In genomic region chr16:66872524-66872923, GRCh38 we compare ENCODE assay signal across 9 cellular contexts. TPM values are rescaled to one million over a fixed set of nuclear protein-coding genes. Genes with fewer than 3 reads are reported as not detected.
DNase-seq lines count a peak whose midpoint lies in the region; ATAC-seq, FAIRE-seq and TF ChIP-seq lines count a peak whose summit lies in the region.
"Had no signal": no experiment of that assay in that cellular context is flagged by ENCODE, and none has a peak within 500 bp of the region (broad histone marks: within the 10 kb centered on the region; RNA-seq: fewer than 3 reads in every experiment).

No MANE protein-coding gene starts in this region.

- intact Hi-C loops in K562 (cut with micrococcal nuclease), result loop anchor here (2.0 kb wide), 1 partner anchor 212 kb away; no protein-coding TSS in a partner anchor
- intact Hi-C loops in sciatic nerve (cut with DNase I), result no loop called here

- no peaks in the 10 kb centered on the region for H4K20me1 ChIP-seq in K562 (replicated peaks; ENCODE audit: control insufficient read depth, insufficient read depth, low read length)

- no peaks in the 10 kb centered on the region for H3K79me2 ChIP-seq in K562 (ENCODE audit: control insufficient read depth, insufficient read depth, low read length)

- H3K4me3 ChIP-seq in AG09309 (ENCODE audit: control insufficient read depth, low read depth, low read length) (peak overlapping the region; percentile 36), K562 (peak overlapping the region; percentile 20), muscle layer of colon (ENCODE audit: low read depth in 1 of 2, low read length in 2 of 2) (peak overlapping the region; percentile 14 to 41)
- H3K4me3 ChIP-seq: lung had no signal

- CTCF ChIA-PET in K562 (lab: Yijun Ruan, JAX; ENCODE audit: low intra/inter-chr PET ratio), result no interaction called here

- FAIRE-seq in K562 (lab: Jason Lieb, UNC), result no peak

- peaks cover 0 to 4% (median 3%) of the 10 kb centered on the region in 3 donors for H3K9me3 Mint-ChIP-seq in IgD-negative memory B cell

- peak overlapping the region; percentile 16 to 91 (median 81) for H3K4me3 Mint-ChIP-seq in IgD-negative memory B cell

- no TSS peak for BruUV-seq in K562 (replicated peaks; lab: Mats Ljungman, UMichigan)

- peak overlapping the region; percentile 84 for H3K4me2 ChIP-seq in K562 (ENCODE audit: insufficient read depth, low read length)

- WGBS in K562 (ENCODE audit: insufficient coverage, low coverage, missing lambda C conversion rate), result 53% methylated on average over 3 of the region's 3 CpGs

- peaks cover 1% of the 10 kb centered on the region for H3K27me3 Mint-ChIP-seq in IgD-negative memory B cell

- H3K27me3 ChIP-seq in K562 (ENCODE audit: control insufficient read depth in 2 of 2, insufficient read depth in 2 of 2, low read length in 2 of 2), result no peaks in the 10 kb centered on the region
- H3K27me3 ChIP-seq in muscle layer of colon (ENCODE audit: control insufficient read depth in 1 of 2, insufficient read depth in 2 of 2, low read length in 2 of 2), result no peaks in the 10 kb centered on the region

- DNase-seq in AG09309 (ENCODE audit: low read depth) (no peak), K562 (ENCODE audit: extremely low read depth in 1 of 4, low spot score in 3 of 4) (no peak), sciatic nerve (ENCODE audit: low spot score) (no peak), amygdala (lab: John Stamatoyannopoulos, UW) (no peak), COLO829 (ENCODE audit: low spot score) (no peak)

- peaks cover 2% of the 10 kb centered on the region for H3K9me1 ChIP-seq in K562 (ENCODE audit: control insufficient read depth, insufficient read depth, low read length)

- no peak for TF ChIP-seq EP300 in K562 (IDR thresholded peaks at IDR 0.05; ENCODE audit: low read length)

- H3K4me1 Mint-ChIP-seq in IgD-negative memory B cell, result peaks cover 11 to 15% (median 11%) of the 10 kb centered on the region in 3 donors

- no peak for TF ChIP-seq POLR2A in K562 (conservative IDR thresholded peaks at IDR 0.05)

- TF ChIP-seq RAD21 in K562 (CRISPR knock-in tag; conservative IDR thresholded peaks at IDR 0.05 in 1 of 2, IDR thresholded peaks at IDR 0.05 in 1 of 2), result no peak

- H3K27ac Mint-ChIP-seq in IgD-negative memory B cell, result no peak overlapping the region

- H3K9me3 ChIP-seq in K562 (replicated peaks; ENCODE audit: control insufficient read depth, insufficient read depth, low read depth, low read length) (no peaks in the 10 kb centered on the region), muscle layer of colon (ENCODE audit: low read length) (no peaks in the 10 kb centered on the region)

- POLR2A ChIA-PET in K562 (lab: Yijun Ruan, JAX), result interaction anchor here (0.6 to 1.2 kb wide), 7 partner anchors 9 to 466 kb away, joined by 3 to 4 read pairs (median 3); no protein-coding TSS in a partner anchor

- H3K9ac ChIP-seq in K562 (ENCODE audit: insufficient read depth in 1 of 2, low read depth in 2 of 2, low read length in 2 of 2) (peak overlapping the region; percentile 66 to 88; a peak in 3 of 4 replicates), muscle layer of colon (ENCODE audit: low read length) (no peak overlapping the region)

- in situ Hi-C loops in K562 (cut with MboI), result no loop called here

- ATAC-seq in K562 (no peak), GM19328 (IDR thresholded peaks at IDR 0.05; ENCODE audit: unreplicated experiment) (no peak), sciatic nerve (no peak)

- H3K4me1 ChIP-seq in K562 (replicated peaks in 1 of 2; ENCODE audit: control insufficient read depth in 2 of 2, insufficient read depth in 2 of 2, low read length in 2 of 2), result peaks cover 5 to 16% of the 10 kb centered on the region in 2 experiments; a peak in 3 of 5 replicates
- H3K4me1 ChIP-seq in muscle layer of colon (ENCODE audit: insufficient read depth, low read length), result peaks cover 3% of the 10 kb centered on the region

- H2AFZ ChIP-seq in K562 (ENCODE audit: low read depth, low read length), result peak overlapping the region; percentile 92

- TF ChIP-seq CTCF in AG09309 (IDR thresholded peaks at IDR 0.05; ENCODE audit: control insufficient read depth, insufficient read depth, low read depth, low read length, missing control alignments), result no peak
- TF ChIP-seq CTCF in K562 (IDR thresholded peaks at IDR 0.05 in 2 of 3, conservative IDR thresholded peaks at IDR 0.05 in 1 of 3; ENCODE audit: insufficient read depth in 2 of 3, low read depth in 1 of 3, low read length in 3 of 3), result no peak

- no peaks in the 10 kb centered on the region for H3K36me3 Mint-ChIP-seq in IgD-negative memory B cell

- H3K27ac ChIP-seq in K562 (ENCODE audit: extremely low read depth, low read depth, low read length), result peak overlapping the region; percentile 68; the same call in 1 of the 3 replicates
- H3K27ac ChIP-seq in muscle layer of colon (ENCODE audit: low read depth, low read length), result no peak overlapping the region

- H3K36me3 ChIP-seq in K562 (ENCODE audit: control insufficient read depth, insufficient read depth, low read length) (no peaks in the 10 kb centered on the region), muscle layer of colon (ENCODE audit: insufficient read depth, low read length) (no peaks in the 10 kb centered on the region)

RNA-seq across cellular contexts. Expression of gene PDP2, which starts 7.8 kb away (rescaled TPM):
- polyA plus RNA-seq in IgD-negative memory B cell, result 0.78 TPM
- total RNA-seq in K562 (2011; cell fraction: chromatin; rRNA removed; ENCODE audit: low replicate concordance), result 44.7 and 44.9 TPM in 2 replicates
- 21.3 and 22.0 TPM in 2 replicates for total RNA-seq in K562 (2011; cell fraction: nucleolus; rRNA removed)
- total RNA-seq in K562 (2011; cell fraction: nucleoplasm; rRNA removed), result 27.4 and 39.0 TPM in 2 replicates
- total RNA-seq in K562 (2014; rRNA removed), result 5.5 and 6.7 TPM in 2 replicates
- 7.2 and 8.3 TPM in 2 replicates for total RNA-seq in K562 (2014; rRNA removed; fragmentation: Illumina TruSeq; extraction: Trizol)
- total RNA-seq in K562 (2015; rRNA removed; fragmentation: Illumina TruSeq; extraction: Trizol), result 5.8 and 6.7 TPM in 2 replicates
- total RNA-seq in K562 (2021), result 17.7 and 18.5 TPM in 2 replicates
- 24.3 and 28.6 TPM in 2 replicates for polyA plus RNA-seq in K562 (2011; rRNA removed)
- 13.0 and 18.7 TPM in 2 replicates for polyA plus RNA-seq in K562 (2011; cell fraction: cytosol; rRNA removed)
- polyA plus RNA-seq in K562 (2011; cell fraction: nucleus; rRNA removed), result 14.8 and 18.4 TPM in 2 replicates
- polyA plus RNA-seq in K562 (2012), result 5.3 and 7.2 TPM in 2 replicates
- polyA plus RNA-seq in K562 (2014; fragmentation: Illumina TruSeq; extraction: Trizol), result 11.4 and 15.8 TPM in 2 replicates
- polyA plus RNA-seq in K562 (2014; fragmentation: Nextera tagmentation; extraction: Ambion mirVana), result 1 to 10 TPM; 2.5 to 4.2 TPM
- 8.3 and 8.7 TPM in 2 replicates for polyA plus RNA-seq in K562 (2014; rRNA removed)
- polyA minus RNA-seq in K562 (2011; rRNA and poly(A)+ RNA removed), result 41.5 and 46.7 TPM in 2 replicates
- 15.2 and 19.5 TPM in 2 replicates for polyA minus RNA-seq in K562 (2011; cell fraction: cytosol; rRNA and poly(A)+ RNA removed)
- polyA minus RNA-seq in K562 (2011; cell fraction: nucleus; rRNA and poly(A)+ RNA removed), result 10.0 and 16.6 TPM in 2 replicates
- total RNA-seq in sciatic nerve, result 17.6 TPM

RNA-seq across cellular contexts. Expression of gene CA7, which starts 28.3 kb away (rescaled TPM):
- polyA plus RNA-seq in IgD-negative memory B cell (not detected), K562 (2011; rRNA removed) (0.06 TPM in 1 of 2 replicates, not detected in the other), K562 (2014; fragmentation: Illumina TruSeq; extraction: Trizol) (0.07 TPM in 1 of 2 replicates, not detected in the other), K562 (2014; fragmentation: Nextera tagmentation; extraction: Ambion mirVana) (under 1 TPM in 1 of 2 experiments, not detected in 1; 0.03 TPM), K562 (2014; rRNA removed) (0.05 TPM in 1 of 2 replicates, not detected in the other)
- not detected in 2 replicates for total RNA-seq in K562 (2011; cell fraction: chromatin; rRNA removed; ENCODE audit: low replicate concordance)
- total RNA-seq in K562 (2011; cell fraction: nucleolus; rRNA removed), result not detected in 2 replicates
- not detected in 2 replicates for total RNA-seq in K562 (2011; cell fraction: nucleoplasm; rRNA removed)
- total RNA-seq in K562 (2014; rRNA removed) (0.24 TPM in 1 of 2 replicates, not detected in the other), K562 (2014; rRNA removed; fragmentation: Illumina TruSeq; extraction: Trizol) (not detected in 2 replicates), K562 (2015; rRNA removed; fragmentation: Illumina TruSeq; extraction: Trizol) (not detected in 2 replicates), K562 (2021) (not detected in 2 replicates), sciatic nerve (not detected)
- 0.10 and 0.60 TPM in 2 replicates for polyA plus RNA-seq in K562 (2011; cell fraction: cytosol; rRNA removed)
- polyA plus RNA-seq in K562 (2011; cell fraction: nucleus; rRNA removed), result 0.13 TPM in 1 of 2 replicates, not detected in the other
- 0.08 and 0.09 TPM in 2 replicates for polyA plus RNA-seq in K562 (2012)
- polyA minus RNA-seq in K562 (2011; rRNA and poly(A)+ RNA removed), result 0.21 TPM in 1 of 2 replicates, not detected in the other
- polyA minus RNA-seq in K562 (2011; cell fraction: cytosol; rRNA and poly(A)+ RNA removed), result not detected in 2 replicates
- polyA minus RNA-seq in K562 (2011; cell fraction: nucleus; rRNA and poly(A)+ RNA removed), result not detected in 2 replicates
- total RNA-seq: lung had no signal
- polyA plus RNA-seq: lung had no signal

RNA-seq across cellular contexts. Expression of gene NAE1, which starts 41.7 kb away (rescaled TPM):
- polyA plus RNA-seq in IgD-negative memory B cell (55.5 TPM), K562 (2011; rRNA removed) (233 and 294 TPM in 2 replicates), K562 (2014; fragmentation: Illumina TruSeq; extraction: Trizol) (164 and 203 TPM in 2 replicates), K562 (2014; fragmentation: Nextera tagmentation; extraction: Ambion mirVana) (100 to 1,000 TPM; 257 to 275 TPM), K562 (2014; rRNA removed) (235 and 238 TPM in 2 replicates)
- total RNA-seq in K562 (2011; cell fraction: chromatin; rRNA removed; ENCODE audit: low replicate concordance), result 98.8 and 294 TPM in 2 replicates
- total RNA-seq in K562 (2011; cell fraction: nucleolus; rRNA removed), result 65.5 and 71.3 TPM in 2 replicates
- 135 and 180 TPM in 2 replicates for total RNA-seq in K562 (2011; cell fraction: nucleoplasm; rRNA removed)
- total RNA-seq in K562 (2014; rRNA removed) (150 and 165 TPM in 2 replicates), K562 (2014; rRNA removed; fragmentation: Illumina TruSeq; extraction: Trizol) (230 and 259 TPM in 2 replicates), K562 (2015; rRNA removed; fragmentation: Illumina TruSeq; extraction: Trizol) (174 and 190 TPM in 2 replicates), K562 (2021) (167 and 172 TPM in 2 replicates), sciatic nerve (60.6 TPM)
- polyA plus RNA-seq in K562 (2011; cell fraction: cytosol; rRNA removed), result 38.2 and 71.9 TPM in 2 replicates
- 83.1 and 206 TPM in 2 replicates for polyA plus RNA-seq in K562 (2011; cell fraction: nucleus; rRNA removed)
- polyA plus RNA-seq in K562 (2012), result 109 and 119 TPM in 2 replicates
- polyA minus RNA-seq in K562 (2011; rRNA and poly(A)+ RNA removed), result 151 and 155 TPM in 2 replicates
- polyA minus RNA-seq in K562 (2011; cell fraction: cytosol; rRNA and poly(A)+ RNA removed), result 37.3 and 65.9 TPM in 2 replicates
- 67.0 and 103 TPM in 2 replicates for polyA minus RNA-seq in K562 (2011; cell fraction: nucleus; rRNA and poly(A)+ RNA removed)

RNA-seq across cellular contexts. Expression of gene CDH16, which starts 46.2 kb away (rescaled TPM):
- polyA plus RNA-seq in IgD-negative memory B cell (not detected), K562 (2011; rRNA removed) (not detected in 2 replicates), K562 (2014; fragmentation: Illumina TruSeq; extraction: Trizol) (not detected in 2 replicates), K562 (2014; fragmentation: Nextera tagmentation; extraction: Ambion mirVana) (not detected), K562 (2014; rRNA removed) (not detected in 2 replicates)
- total RNA-seq in K562 (2011; cell fraction: chromatin; rRNA removed; ENCODE audit: low replicate concordance), result not detected in 2 replicates
- total RNA-seq in K562 (2011; cell fraction: nucleolus; rRNA removed), result not detected in 2 replicates
- total RNA-seq in K562 (2011; cell fraction: nucleoplasm; rRNA removed), result not detected in 2 replicates
- total RNA-seq in K562 (2014; rRNA removed) (not detected in 2 replicates), K562 (2014; rRNA removed; fragmentation: Illumina TruSeq; extraction: Trizol) (not detected in 2 replicates), K562 (2015; rRNA removed; fragmentation: Illumina TruSeq; extraction: Trizol) (not detected in 2 replicates), K562 (2021) (not detected in 2 replicates), sciatic nerve (not detected)
- polyA plus RNA-seq in K562 (2011; cell fraction: cytosol; rRNA removed), result not detected in 2 replicates
- not detected in 2 replicates for polyA plus RNA-seq in K562 (2011; cell fraction: nucleus; rRNA removed)
- not detected in 2 replicates for polyA plus RNA-seq in K562 (2012)
- polyA minus RNA-seq in K562 (2011; rRNA and poly(A)+ RNA removed), result not detected in 2 replicates
- polyA minus RNA-seq in K562 (2011; cell fraction: cytosol; rRNA and poly(A)+ RNA removed), result not detected in 2 replicates
- polyA minus RNA-seq in K562 (2011; cell fraction: nucleus; rRNA and poly(A)+ RNA removed), result not detected in 2 replicates

RNA-seq across cellular contexts. Expression of gene RRAD, which starts 52.8 kb away (rescaled TPM):
- polyA plus RNA-seq in IgD-negative memory B cell, result not detected
- total RNA-seq in K562 (2011; cell fraction: chromatin; rRNA removed; ENCODE audit: low replicate concordance), result not detected in 2 replicates
- total RNA-seq in K562 (2011; cell fraction: nucleolus; rRNA removed), result 0.79 and 1.2 TPM in 2 replicates
- total RNA-seq in K562 (2011; cell fraction: nucleoplasm; rRNA removed), result 0.44 TPM in 1 of 2 replicates, not detected in the other
- 0.09 and 0.12 TPM in 2 replicates for total RNA-seq in K562 (2014; rRNA removed)
- total RNA-seq in K562 (2014; rRNA removed; fragmentation: Illumina TruSeq; extraction: Trizol), result not detected in 2 replicates
- not detected in 2 replicates for total RNA-seq in K562 (2015; rRNA removed; fragmentation: Illumina TruSeq; extraction: Trizol)
- total RNA-seq in K562 (2021), result 0.13 and 0.16 TPM in 2 replicates
- 0.05 and 0.20 TPM in 2 replicates for polyA plus RNA-seq in K562 (2011; rRNA removed)
- polyA plus RNA-seq in K562 (2011; cell fraction: cytosol; rRNA removed), result 0.28 and 0.65 TPM in 2 replicates
- 0.20 and 0.71 TPM in 2 replicates for polyA plus RNA-seq in K562 (2011; cell fraction: nucleus; rRNA removed)
- 0.12 and 1.1 TPM in 2 replicates for polyA plus RNA-seq in K562 (2012)
- not detected in 2 replicates for polyA plus RNA-seq in K562 (2014; fragmentation: Illumina TruSeq; extraction: Trizol)
- not detected for polyA plus RNA-seq in K562 (2014; fragmentation: Nextera tagmentation; extraction: Ambion mirVana)
- polyA plus RNA-seq in K562 (2014; rRNA removed), result 0.12 TPM in 1 of 2 replicates, not detected in the other
- 0.14 TPM in 1 of 2 replicates, not detected in the other for polyA minus RNA-seq in K562 (2011; rRNA and poly(A)+ RNA removed)
- polyA minus RNA-seq in K562 (2011; cell fraction: cytosol; rRNA and poly(A)+ RNA removed), result 0.95 TPM in 1 of 2 replicates, not detected in the other
- polyA minus RNA-seq in K562 (2011; cell fraction: nucleus; rRNA and poly(A)+ RNA removed), result 0.22 TPM in 1 of 2 replicates, not detected in the other
- 6.2 TPM for total RNA-seq in sciatic nerve
